In genomic region chr5:152092580-152092979, GRCh38 we compare ENCODE assay signal across 23 cellular contexts.
DNase-seq lines count a peak whose midpoint lies in the region; ATAC-seq lines count a peak whose summit lies in the region.
"Had no signal": no experiment of that assay in that cellular context is flagged by ENCODE, and none has a peak within 500 bp of the region (broad histone marks: within the 10 kb centered on the region; RNA-seq: fewer than 3 reads in every experiment).

No MANE protein-coding gene starts in this region.

- no peaks in the 10 kb centered on the region for H3K36me3 Mint-ChIP-seq in activated T-helper 17 cell treated with anti-CD3 and anti-CD28 coated beads, Interleukin-2, amount 50 U/mL, for 72 hours (ENCODE audit: low read depth)
- H3K36me3 Mint-ChIP-seq: CD14-positive monocyte had no signal

- peaks cover 6% of the 10 kb centered on the region for H3K4me1 Mint-ChIP-seq in activated T-helper 17 cell treated with anti-CD3 and anti-CD28 coated beads, Interleukin-2, amount 50 U/mL, for 72 hours
- H3K4me1 Mint-ChIP-seq: CD14-positive monocyte had no signal

- H3K36me3 ChIP-seq in GM23248 (ENCODE audit: low read depth) = no peaks in the 10 kb centered on the region
- H3K36me3 ChIP-seq: ascending aorta, SJCRH30 had no signal

- H3F3A ChIP-seq in GM23248 (ENCODE audit: insufficient read depth) = no peaks in the 10 kb centered on the region

- ATAC-seq in activated T-helper 17 cell treated with anti-CD3 and anti-CD28 coated beads, Interleukin-2, amount 50 U/mL, for 72 hours (replicated peaks) = peak; percentile 32
- ATAC-seq in GM19035 (IDR thresholded peaks at IDR 0.05; ENCODE audit: unreplicated experiment) (no peak), GM19455 (IDR thresholded peaks at IDR 0.05; ENCODE audit: unreplicated experiment) (no peak)
- ATAC-seq: GM23338, HepG2, left lobe of liver, mucosa of descending colon had no signal

- no peaks in the 10 kb centered on the region for H3K4me1 ChIP-seq in GM23248 (ENCODE audit: insufficient read depth)
- H3K4me1 ChIP-seq: ascending aorta, SJCRH30 had no signal

- no peaks in the 10 kb centered on the region for H3K9me2 ChIP-seq in GM23248 (ENCODE audit: insufficient read depth)

- no peak overlapping the region for H3K27ac Mint-ChIP-seq in activated T-helper 17 cell treated with anti-CD3 and anti-CD28 coated beads, Interleukin-2, amount 50 U/mL, for 72 hours
- H3K27ac Mint-ChIP-seq: CD14-positive monocyte; dendritic cell treated with granulocyte-macrophage colony-stimulating factor and Interleukin-4, amounts not matched to agents 40 ng/mL and 50 ng/mL, for 4 days; GM23338; T-helper 1 cell treated with Interleukin-12 subunit alpha and Interleukin-12 subunit beta and Interleukin-4 antibody, amounts not matched to agents 30 μg/mL and 1 μg/mL, for 36 hours had no signal

- H3K27me3 Mint-ChIP-seq in activated T-helper 17 cell treated with anti-CD3 and anti-CD28 coated beads, Interleukin-2, amount 50 U/mL, for 72 hours = no peaks in the 10 kb centered on the region
- H3K27me3 Mint-ChIP-seq: dendritic cell treated with granulocyte-macrophage colony-stimulating factor and Interleukin-4, amounts not matched to agents 40 ng/mL and 50 ng/mL, for 4 days had no signal

- H3K27me3 ChIP-seq in GM23248 (replicated peaks; ENCODE audit: insufficient read depth) = no peaks in the 10 kb centered on the region
- H3K27me3 ChIP-seq: ascending aorta, SJCRH30 had no signal

- H3K9me3 ChIP-seq in GM23248 (ENCODE audit: low read depth) = no peaks in the 10 kb centered on the region
- H3K9me3 ChIP-seq: ascending aorta, mucosa of descending colon, SJCRH30 had no signal

- H2AFZ ChIP-seq in GM23248 = no peak overlapping the region
- H2AFZ ChIP-seq: GM23338 had no signal

- H3K9me3 Mint-ChIP-seq in activated T-helper 17 cell treated with anti-CD3 and anti-CD28 coated beads, Interleukin-2, amount 50 U/mL, for 72 hours = no peaks in the 10 kb centered on the region
- H3K9me3 Mint-ChIP-seq: dendritic cell treated with granulocyte-macrophage colony-stimulating factor and Interleukin-4, amounts not matched to agents 40 ng/mL and 50 ng/mL, for 4 days; GM23338; T-helper 1 cell treated with Interleukin-12 subunit alpha and Interleukin-12 subunit beta and Interleukin-4 antibody, amounts not matched to agents 30 μg/mL and 1 μg/mL, for 36 hours had no signal

- H3K4me3 Mint-ChIP-seq in activated T-helper 17 cell treated with anti-CD3 and anti-CD28 coated beads, Interleukin-2, amount 50 U/mL, for 72 hours = no peak overlapping the region
- H3K4me3 Mint-ChIP-seq: CD14-positive monocyte; dendritic cell treated with granulocyte-macrophage colony-stimulating factor and Interleukin-4, amounts not matched to agents 40 ng/mL and 50 ng/mL, for 4 days; GM23338; T-helper 1 cell treated with Interleukin-12 subunit alpha and Interleukin-12 subunit beta and Interleukin-4 antibody, amounts not matched to agents 30 μg/mL and 1 μg/mL, for 36 hours had no signal

- H3K9ac ChIP-seq in GM23248 = no peak overlapping the region

- H3K4me2 ChIP-seq in GM23248 (ENCODE audit: unreplicated experiment) = no peak overlapping the region
- H3K4me2 ChIP-seq: GM23338 had no signal

- no peaks in the 10 kb centered on the region for H3K79me2 ChIP-seq in GM23248 (ENCODE audit: insufficient read depth)

- DNase-seq in DMS53 (lab: John Stamatoyannopoulos, UW) (peak; percentile 50), GM23248 (peak; percentile 5), iris pigment epithelial cell (ENCODE audit: low read depth) (peak; percentile 11), AG08396 (ENCODE audit: low spot score) (no peak)
- DNase-seq in activated effector memory CD4-positive, alpha-beta T cell treated with anti-CD3 and anti-CD28 coated beads, Interleukin-2, amount 50 U/mL, for 16 hours = no peak
- DNase-seq: activated CD4-positive, alpha-beta T cell treated with anti-CD3 and anti-CD28 coated beads, Interleukin-2, amount 50 U/mL, for 4 hours; activated naive CD4-positive, alpha-beta T cell treated with anti-CD3 and anti-CD28 coated beads, Interleukin-2, amount 50 U/mL, for 16 hours; mucosa of descending colon; NCI-H1436; OCI-M1; SJCRH30; stimulated activated CD4-positive, alpha-beta T cell treated with anti-CD3 and anti-CD28 coated beads, Interleukin-12 subunit alpha, Interleukin-12 subunit beta, amount 100 ng/mL, for 4 hours had no signal

- in situ Hi-C loops in GM23248 (cut with MboI) = no loop called here

- no peak overlapping the region for H3K27ac ChIP-seq in GM23248
- H3K27ac ChIP-seq: ascending aorta, epithelial cell of prostate, SJCRH30 had no signal

- WGBS in GM23248 (ENCODE audit: low coverage in 1 of 2, low lambda C conversion rate in 2 of 2, missing lambda C conversion rate in 2 of 2), 2 experiments = 32 to 35% methylated on average over 1 of the region's 1 CpG

- H4K20me1 ChIP-seq in GM23248 (ENCODE audit: insufficient read depth) = no peaks in the 10 kb centered on the region

- no peak overlapping the region for H3K4me3 ChIP-seq in GM23248
- H3K4me3 ChIP-seq: ascending aorta, GM23338, mucosa of descending colon, SJCRH30 had no signal

Comparison
In these comparisons a context has a peak if more than half of its experiments do, and no peak if none do; other contexts are left out.
1. DNase-seq: peak in DMS53 (single experiment), GM23248 (single experiment) and iris pigment epithelial cell (single experiment); none in activated effector memory CD4-positive, alpha-beta T cell treated with anti-CD3 and anti-CD28 coated beads, Interleukin-2, amount 50 U/mL, for 16 hours (single experiment) and AG08396 (single experiment).